Comparison of ENCODE assay signal across 17 cellular contexts in the genomic region with DNA sequence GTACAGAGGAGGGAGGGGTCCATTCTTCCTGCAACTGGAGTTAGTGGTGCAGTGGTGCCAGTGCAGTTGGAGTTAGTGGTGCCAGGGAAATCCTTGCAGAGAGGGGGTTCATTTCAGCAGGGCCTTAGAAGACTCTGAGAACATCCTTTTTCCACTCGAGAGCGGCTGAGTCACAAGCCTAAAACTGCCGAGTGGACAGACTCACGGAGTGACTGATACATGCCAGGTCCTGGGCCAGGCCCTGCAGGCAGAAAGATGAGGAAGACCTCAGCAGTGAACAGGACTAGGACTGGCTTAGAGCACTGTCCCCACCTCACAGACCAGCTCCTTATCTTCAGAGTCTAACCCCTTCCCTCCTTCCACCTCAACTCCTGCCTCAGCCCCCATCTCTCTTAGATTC. TPM values are rescaled to one million over a fixed set of nuclear protein-coding genes. Genes with fewer than 3 reads are reported as not detected.
DNase-seq lines count a peak whose midpoint lies in the region; ATAC-seq, FAIRE-seq and TF ChIP-seq lines count a peak whose summit lies in the region.
"Had no signal": no experiment of that assay in that cellular context is flagged by ENCODE, and none has a peak within 500 bp of the region (broad histone marks: within the 10 kb centered on the region; RNA-seq: fewer than 3 reads in every experiment).

No MANE protein-coding gene starts in this region.

- DNase-seq in AG20443 (ENCODE audit: low spot score) (peak; percentile 52), HFFc6 (peak; percentile 60), bronchial epithelial cell (ENCODE audit: low read depth) (peak; percentile 47), kidney tubule cell (ENCODE audit: low spot score) (peak; percentile 41), NCI-H2029 treated with DMSO at 0.1 percent for 48 hours (lab: John Stamatoyannopoulos, UW) (no peak)
- DNase-seq in activated CD8-positive, alpha-beta memory T cell treated with anti-CD3 and anti-CD28 coated beads for 24 hours = no peak
- DNase-seq: activated T-cell treated with anti-CD3 and anti-CD28 coated beads for 4 hours, DMS79 treated with DMSO at 0.1 percent for 48 hours, Karpas-422, kidney, natural killer cell, NCI-H187 treated with DMSO at 0.1 percent for 48 hours, retina had no signal

- FAIRE-seq in bronchial epithelial cell (lab: Jason Lieb, UNC) = no peak
- FAIRE-seq: GM12891, kidney had no signal

- no peak overlapping the region for H3K4me3 ChIP-seq in bronchial epithelial cell (ENCODE audit: low read depth, low read length)
- H3K4me3 ChIP-seq: SK-N-MC had no signal

- H3K9me3 Mint-ChIP-seq in HFFc6 = no peaks in the 10 kb centered on the region
- H3K9me3 Mint-ChIP-seq: natural killer cell had no signal

- peak overlapping the region; percentile 37 for H3K4me3 Mint-ChIP-seq in HFFc6
- H3K4me3 Mint-ChIP-seq: natural killer cell had no signal

- ATAC-seq in HG03469 (IDR thresholded peaks at IDR 0.05; ENCODE audit: unreplicated experiment) (no peak), GM18519 (IDR thresholded peaks at IDR 0.05; ENCODE audit: low FRiP score, unreplicated experiment) (no peak)
- ATAC-seq: natural killer cell had no signal

- H3K27ac Mint-ChIP-seq in HFFc6 = peak overlapping the region; percentile 86

- peaks cover 1% of the 10 kb centered on the region for H3K27me3 Mint-ChIP-seq in HFFc6 (ENCODE audit: insufficient read depth)

- TF ChIP-seq CTCF in HFFc6 (IDR thresholded peaks at IDR 0.05) = no peak
- no peak for TF ChIP-seq CTCF in bronchial epithelial cell (IDR thresholded peaks at IDR 0.05; ENCODE audit: insufficient read depth, low read length, severe bottlenecking)

- H3K27me3 ChIP-seq in bronchial epithelial cell (ENCODE audit: control insufficient read depth, insufficient read depth, low read length) = no peaks in the 10 kb centered on the region

- peaks cover 47% of the 10 kb centered on the region for H3K36me3 Mint-ChIP-seq in HFFc6 (ENCODE audit: low read depth)

- peaks cover 4% of the 10 kb centered on the region for H3K36me3 ChIP-seq in bronchial epithelial cell (ENCODE audit: control insufficient read depth, insufficient read depth, low read length)

- peaks cover 35% of the 10 kb centered on the region for H3K4me1 Mint-ChIP-seq in HFFc6 (ENCODE audit: low read depth)
- H3K4me1 Mint-ChIP-seq: natural killer cell had no signal

RNA-seq across cellular contexts. Expression of gene IKBKE, which starts 12.9 kb away (rescaled TPM):
- 10 to 100 TPM; 15.1 to 19.6 (median 17.1) TPM for total RNA-seq in HFFc6 (2021; fragmentation: NEBNext Ultra II Directional; extraction: Animal tissue kit (Norgen Biotek cat#: 25700))
- total RNA-seq in bronchial epithelial cell = 2.9 and 5.8 TPM in 2 replicates

RNA-seq across cellular contexts. Expression of gene RASSF5, which starts 49.9 kb away (rescaled TPM):
- 1 to 10 TPM in 2 of 6 experiments, under 1 TPM in 4; 0.52 to 1.1 (median 0.82) TPM for total RNA-seq in HFFc6 (2021; fragmentation: NEBNext Ultra II Directional; extraction: Animal tissue kit (Norgen Biotek cat#: 25700))
- total RNA-seq in bronchial epithelial cell = 3.4 and 4.6 TPM in 2 replicates

Comparison
In these comparisons a context has a peak if more than half of its experiments do, and no peak if none do; other contexts are left out.
1. DNase-seq: peak in AG20443 (single experiment), HFFc6 (single experiment), bronchial epithelial cell (single experiment) and kidney tubule cell (single experiment); none in NCI-H2029 treated with DMSO at 0.1 percent for 48 hours (single experiment) and activated CD8-positive, alpha-beta memory T cell treated with anti-CD3 and anti-CD28 coated beads for 24 hours (single experiment).